In the genomic region with DNA sequence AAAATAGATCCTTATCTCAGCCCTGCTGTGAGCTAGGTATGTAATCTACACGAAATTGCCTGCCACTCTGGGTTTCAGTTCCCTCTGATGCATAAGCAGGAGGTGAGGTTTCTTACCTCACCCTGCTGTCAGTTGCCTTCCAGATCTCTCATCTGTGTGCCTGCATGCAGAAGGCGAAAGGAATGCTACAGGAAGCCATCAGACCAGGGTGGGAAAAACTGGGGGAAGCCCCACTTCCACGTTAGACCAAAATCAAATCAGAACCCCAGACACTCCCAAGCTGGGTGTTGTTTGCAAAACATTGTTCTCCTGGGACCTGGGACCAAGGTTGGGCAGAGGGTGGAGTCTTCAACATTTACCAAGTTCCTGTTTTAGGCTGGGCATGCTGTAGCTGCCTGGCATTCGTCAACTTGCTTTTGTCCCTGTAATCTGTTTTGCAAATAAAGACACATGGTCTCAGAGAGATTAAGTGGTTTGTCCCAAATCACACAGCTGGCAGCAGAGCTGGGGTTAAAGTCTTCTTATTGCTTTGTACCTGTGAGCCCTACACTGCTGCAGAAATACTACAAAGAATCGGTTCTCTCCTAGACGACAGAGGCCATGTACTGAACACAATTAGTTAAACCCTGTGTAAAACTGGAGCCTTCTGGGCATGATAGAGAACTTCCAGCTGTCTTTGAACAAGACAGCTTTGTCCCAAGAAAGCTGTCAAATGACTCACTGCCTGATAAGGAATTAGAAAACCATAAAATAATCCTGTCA, we compare ENCODE assay signal across 10 cellular contexts.
A peak's percentile ranks its signal among the peaks of the same experiment; 100 is the strongest.
DNase-seq lines count a peak whose midpoint lies in the region; ATAC-seq and TF ChIP-seq lines count a peak whose summit lies in the region.
"Had no signal": no experiment of that assay in that cellular context is flagged by ENCODE, and none has a peak within 500 bp of the region (broad histone marks: within the 10 kb centered on the region; RNA-seq: fewer than 3 reads in every experiment).

No MANE protein-coding gene starts in this region.

- intact Hi-C loops in dendritic cell treated with granulocyte-macrophage colony-stimulating factor and Interleukin-4, amounts not matched to agents 40 ng/mL and 50 ng/mL, for 4 days (cut with micrococcal nuclease), result no loop called here
- intact Hi-C loops in upper lobe of right lung (cut with DNase I), result no loop called here

- no peak overlapping the region for H3K27ac ChIP-seq in upper lobe of right lung
- H3K27ac ChIP-seq: SK-N-MC had no signal

- H3K27ac Mint-ChIP-seq in dendritic cell treated with granulocyte-macrophage colony-stimulating factor and Interleukin-4, amounts not matched to agents 40 ng/mL and 50 ng/mL, for 4 days, result peak overlapping the region; percentile 46
- H3K27ac Mint-ChIP-seq: nephron had no signal

- peak; percentile 20 for DNase-seq in stimulated activated CD4-positive, alpha-beta T cell treated with anti-CD3 and anti-CD28 coated beads, Interleukin-1b, Interleukin-23, amount 100 ng/mL, for 48 hours
- no peak for DNase-seq in stimulated activated CD4-positive, alpha-beta T cell treated with anti-CD3 and anti-CD28 coated beads, Interleukin-4, amount 100 ng/mL, for 1 hour
- peak; percentile 33 for DNase-seq in NAMALWA (ENCODE audit: low spot score)
- no peak for DNase-seq in upper lobe of right lung
- no peak for DNase-seq in putamen (ENCODE audit: low spot score)
- no peak for DNase-seq in DMS 273 (lab: John Stamatoyannopoulos, UW; ENCODE audit: unreplicated experiment)

- H3K4me3 Mint-ChIP-seq in dendritic cell treated with granulocyte-macrophage colony-stimulating factor and Interleukin-4, amounts not matched to agents 40 ng/mL and 50 ng/mL, for 4 days, result no peak overlapping the region
- H3K4me3 Mint-ChIP-seq: nephron had no signal

- H3K9me3 Mint-ChIP-seq in dendritic cell treated with granulocyte-macrophage colony-stimulating factor and Interleukin-4, amounts not matched to agents 40 ng/mL and 50 ng/mL, for 4 days, result peaks cover 12% of the 10 kb centered on the region

- H3K9me3 ChIP-seq in upper lobe of right lung, result no peaks in the 10 kb centered on the region

- no peaks in the 10 kb centered on the region for H3K27me3 ChIP-seq in upper lobe of right lung

- peak; percentile 76 for ATAC-seq in upper lobe of right lung
- no peak for ATAC-seq in GM19023 (IDR thresholded peaks at IDR 0.05; ENCODE audit: unreplicated experiment)

- TF ChIP-seq CTCF in upper lobe of right lung (IDR thresholded peaks at IDR 0.05), result no peak

- H3K4me3 ChIP-seq in upper lobe of right lung, result no peak overlapping the region
- H3K4me3 ChIP-seq: SK-N-MC had no signal

- H3K4me1 Mint-ChIP-seq in dendritic cell treated with granulocyte-macrophage colony-stimulating factor and Interleukin-4, amounts not matched to agents 40 ng/mL and 50 ng/mL, for 4 days (ENCODE audit: low read depth), result peaks cover 17% of the 10 kb centered on the region
- H3K4me1 Mint-ChIP-seq: nephron had no signal

- no peaks in the 10 kb centered on the region for H3K36me3 ChIP-seq in upper lobe of right lung

- peaks cover 9% of the 10 kb centered on the region for H3K27me3 Mint-ChIP-seq in dendritic cell treated with granulocyte-macrophage colony-stimulating factor and Interleukin-4, amounts not matched to agents 40 ng/mL and 50 ng/mL, for 4 days

- H3K36me3 Mint-ChIP-seq in dendritic cell treated with granulocyte-macrophage colony-stimulating factor and Interleukin-4, amounts not matched to agents 40 ng/mL and 50 ng/mL, for 4 days (ENCODE audit: low read depth), result peaks cover 6% of the 10 kb centered on the region

- H3K4me1 ChIP-seq in upper lobe of right lung, result peaks cover 6% of the 10 kb centered on the region

Comparison
In these comparisons a context has a peak if more than half of its experiments do, and no peak if none do; other contexts are left out.
1. DNase-seq: peak in stimulated activated CD4-positive, alpha-beta T cell treated with anti-CD3 and anti-CD28 coated beads, Interleukin-1b, Interleukin-23, amount 100 ng/mL, for 48 hours (single experiment) and NAMALWA (single experiment); none in stimulated activated CD4-positive, alpha-beta T cell treated with anti-CD3 and anti-CD28 coated beads, Interleukin-4, amount 100 ng/mL, for 1 hour (single experiment), upper lobe of right lung (single experiment), putamen (single experiment) and DMS 273 (single experiment).